In genomic region chr5:56910123-56910951, GRCh38 we compare ENCODE assay signal across 8 cellular contexts. TPM values are rescaled to one million over a fixed set of nuclear protein-coding genes. Genes with fewer than 3 reads are reported as not detected.
DNase-seq lines count a peak whose midpoint lies in the region; ATAC-seq, FAIRE-seq and TF ChIP-seq lines count a peak whose summit lies in the region.

No MANE protein-coding gene starts in this region.

- H3K36me3 ChIP-seq in RWPE2 (ENCODE audit: low read depth) = 0 out of 2 replicates have a peak, but pooled peaks cover 3% of the 10 kb centered on the region
- H3K36me3 ChIP-seq in kidney (ENCODE audit: control insufficient read depth in 1 of 2, insufficient read depth in 2 of 2, low read length in 2 of 2) = no peaks in the 10 kb centered on the region

- H3K4me1 ChIP-seq in RWPE2 (ENCODE audit: insufficient read depth, poor library complexity, severe bottlenecking) (peaks cover 6% of the 10 kb centered on the region), kidney (ENCODE audit: control insufficient read depth in 1 of 2, insufficient read depth in 1 of 2, low read depth in 1 of 2, low read length in 2 of 2) (peaks cover 0 to 5% of the 10 kb centered on the region in 2 donors)

- no peaks in the 10 kb centered on the region for H3K27me3 ChIP-seq in RWPE2 (ENCODE audit: insufficient read depth, poor library complexity, severe bottlenecking)

- peak; percentile 75 for DNase-seq in DMS53 treated with DMSO at 0.1 percent for 48 hours (lab: John Stamatoyannopoulos, UW; ENCODE audit: unreplicated experiment)
- DNase-seq in RWPE2 (ENCODE audit: low spot score) = peak; percentile 55
- peak; percentile 82 for DNase-seq in kidney
- peak; percentile 33 to 34 for DNase-seq in stimulated activated CD4-positive, alpha-beta T cell treated with anti-CD3 and anti-CD28 coated beads, Interleukin-2, amount 100 ng/mL, for 48 hours
- DNase-seq in GOT3 (lab: John Stamatoyannopoulos, UW) = no peak

- intact Hi-C loops in kidney (cut with DNase I) = no loop called here

- H3K36me3 Mint-ChIP-seq in brain = no peaks in the 10 kb centered on the region

- ATAC-seq in GM21360 (IDR thresholded peaks at IDR 0.05; ENCODE audit: unreplicated experiment) (peak; percentile 30), HG03565 (IDR thresholded peaks at IDR 0.05; ENCODE audit: unreplicated experiment) (peak; percentile 13), RWPE2 (ENCODE audit: low read depth) (peak; percentile 8)

- H3K4me1 Mint-ChIP-seq in brain = peaks cover 28% of the 10 kb centered on the region

- no peak for FAIRE-seq in kidney (lab: Jason Lieb, UNC)

- peak overlapping the region; percentile 85 to 91 (median 89) for H3K4me3 Mint-ChIP-seq in brain

- TF ChIP-seq CTCF in RWPE2 (IDR thresholded peaks at IDR 0.05; ENCODE audit: poor library complexity, severe bottlenecking) = no peak
- TF ChIP-seq CTCF in brain (conservative IDR thresholded peaks at IDR 0.05) = no peak
- no peak for TF ChIP-seq CTCF in kidney (IDR thresholded peaks at IDR 0.05; ENCODE audit: borderline replicate concordance, extremely low read depth, insufficient read depth)

- H3K27me3 Mint-ChIP-seq in brain = no peaks in the 10 kb centered on the region

- peaks cover 4 to 16% (median 5%) of the 10 kb centered on the region in 5 experiments for H3K9me3 Mint-ChIP-seq in brain

- H3K9ac ChIP-seq in kidney (ENCODE audit: low read length in 2 of 2) = peak overlapping the region; percentile 77 to 90

- H3K27ac ChIP-seq in RWPE2 (ENCODE audit: poor library complexity, severe bottlenecking) (peak overlapping the region; percentile 49), kidney (ENCODE audit: low read depth in 2 of 2, low read length in 2 of 2) (peak overlapping the region; percentile 59 to 95)

- peak overlapping the region; percentile 80 to 98 (median 86) for H3K27ac Mint-ChIP-seq in brain

- H3K4me3 ChIP-seq in RWPE2 (ENCODE audit: severe bottlenecking) = peak overlapping the region; percentile 69
- H3K4me3 ChIP-seq in kidney (ENCODE audit: low read length in 2 of 2) = peak overlapping the region; percentile 93 to 94

- no peaks in the 10 kb centered on the region for H3K9me3 ChIP-seq in RWPE2 (ENCODE audit: severe bottlenecking)
- H3K9me3 ChIP-seq in kidney (ENCODE audit: control insufficient read depth in 1 of 2, low read length in 2 of 2) = no peaks in the 10 kb centered on the region

RNA-seq across cellular contexts. Expression of gene SETD9, which starts 0.9 kb away (rescaled TPM):
- polyA plus RNA-seq in brain (ENCODE audit: insufficient read depth, low read depth, low replicate concordance) = 4.6 TPM
- 9.3 TPM for total RNA-seq in kidney
- 8.0 TPM for polyA plus RNA-seq in kidney (ENCODE audit: insufficient read depth, low read depth, low replicate concordance)

RNA-seq across cellular contexts. Expression of gene MIER3, which starts 41.6 kb away (rescaled TPM):
- polyA plus RNA-seq in brain (ENCODE audit: insufficient read depth, low read depth, low replicate concordance) (3.6 TPM), kidney (ENCODE audit: insufficient read depth, low read depth, low replicate concordance) (4.7 TPM)
- total RNA-seq in kidney = 25.1 TPM
